Comparison of ENCODE assay signal across 7 cellular contexts in the genomic region with DNA sequence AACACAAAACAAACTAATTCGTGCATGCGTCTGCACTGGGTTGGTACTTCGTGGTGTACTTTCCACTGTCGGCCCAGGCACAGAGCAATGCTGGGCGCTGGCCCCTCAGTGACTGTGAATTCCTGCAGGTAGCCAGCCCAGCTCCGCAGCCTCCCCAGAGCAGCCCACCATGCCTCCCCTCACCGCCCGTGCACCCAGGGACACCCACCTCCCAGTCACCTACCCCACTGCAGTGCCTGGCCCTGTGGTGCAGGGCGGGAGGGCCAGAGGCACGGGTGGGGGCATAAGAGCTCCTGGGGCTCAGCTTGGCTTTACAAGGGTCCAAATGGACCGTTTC.
"Had no signal": no experiment of that assay in that cellular context is flagged by ENCODE, and none has a peak within 500 bp of the region (broad histone marks: within the 10 kb centered on the region; RNA-seq: fewer than 3 reads in every experiment).

No MANE protein-coding gene starts in this region.

- H3K4me1 Mint-ChIP-seq: H9 had no signal

- H3K9me3 Mint-ChIP-seq: H9 had no signal

- H3K27ac ChIP-seq: KMS-11 had no signal

- H3K9ac ChIP-seq: KMS-11 had no signal

- H3K4me3 Mint-ChIP-seq: H9 had no signal

- H3K27ac Mint-ChIP-seq: H9 had no signal

- H3K4me2 ChIP-seq: KMS-11 had no signal

- FAIRE-seq: HTR-8/SVneo had no signal

- DNase-seq: GOT3, H9, HCEC 1CT, IMR-90, KBM-7 had no signal
